In genomic region chr10:30422296-30422695, GRCh38 we compare ENCODE assay signal across 19 cellular contexts. TPM values are rescaled to one million over a fixed set of nuclear protein-coding genes. Genes with fewer than 3 reads are reported as not detected.
DNase-seq lines count a peak whose midpoint lies in the region; ATAC-seq and TF ChIP-seq lines count a peak whose summit lies in the region.
"Had no signal": no experiment of that assay in that cellular context is flagged by ENCODE, and none has a peak within 500 bp of the region (broad histone marks: within the 10 kb centered on the region; RNA-seq: fewer than 3 reads in every experiment).

No MANE protein-coding gene starts in this region.

- peak; percentile 24 for ATAC-seq in activated CD8-positive, alpha-beta T cell treated with anti-CD3 and anti-CD28 coated beads for 36 hours
- no peak for ATAC-seq in activated CD8-positive, alpha-beta T cell treated with anti-CD3 and anti-CD28 coated beads, Interleukin-2, amount 10 ng/mL, durations not matched to agents 7 days and 5 days
- ATAC-seq in naive B cell (ENCODE audit: low read depth in 2 of 2) = peak; percentile 39 to 43
- no peak for ATAC-seq in upper lobe of left lung (ENCODE audit: low FRiP score in 2 of 2)
- ATAC-seq in HG03039 (IDR thresholded peaks at IDR 0.05; ENCODE audit: unreplicated experiment) = no peak
- ATAC-seq: esophagus mucosa, T-helper 17 cell had no signal

- H3K36me3 Mint-ChIP-seq in activated CD8-positive, alpha-beta T cell treated with anti-CD3 and anti-CD28 coated beads for 36 hours (ENCODE audit: low read depth) = no peaks in the 10 kb centered on the region
- H3K36me3 Mint-ChIP-seq in activated CD8-positive, alpha-beta T cell treated with anti-CD3 and anti-CD28 coated beads, Interleukin-2, amount 10 ng/mL, durations not matched to agents 7 days and 5 days (ENCODE audit: low read depth) = peaks cover 2% of the 10 kb centered on the region
- H3K36me3 Mint-ChIP-seq in naive B cell (no peaks in the 10 kb centered on the region), MCF 10A (ENCODE audit: insufficient read depth, unreplicated experiment) (no peaks in the 10 kb centered on the region)
- H3K36me3 Mint-ChIP-seq: immature natural killer cell had no signal

- CTCF ChIA-PET in activated CD8-positive, alpha-beta T cell treated with anti-CD3 and anti-CD28 coated beads for 36 hours (lab: Charles Lee) = interaction anchor here (0.7 to 1.7 kb wide), 4 partner anchors 9 to 169 kb away, joined by 3 to 6 read pairs (median 4); no protein-coding TSS in a partner anchor
- CTCF ChIA-PET in activated CD8-positive, alpha-beta T cell treated with anti-CD3 and anti-CD28 coated beads, Interleukin-2, amount 10 ng/mL, durations not matched to agents 7 days and 5 days (lab: Charles Lee) = interaction anchor here (1.0 to 1.6 kb wide), 2 partner anchors 107 to 168 kb away, joined by 4 to 6 read pairs; no protein-coding TSS in a partner anchor
- CTCF ChIA-PET in MCF 10A (lab: Yijun Ruan, JAX) = interaction anchor here (0.7 kb wide), 1 partner anchor 159 kb away, joined by 3 read pairs; no protein-coding TSS in a partner anchor

- peaks cover 38% of the 10 kb centered on the region for H3K4me1 Mint-ChIP-seq in activated CD8-positive, alpha-beta T cell treated with anti-CD3 and anti-CD28 coated beads for 36 hours (ENCODE audit: low read depth)
- peaks cover 51% of the 10 kb centered on the region for H3K4me1 Mint-ChIP-seq in activated CD8-positive, alpha-beta T cell treated with anti-CD3 and anti-CD28 coated beads, Interleukin-2, amount 10 ng/mL, durations not matched to agents 7 days and 5 days (ENCODE audit: low read depth)
- H3K4me1 Mint-ChIP-seq in naive B cell = peaks cover 44 to 73% (median 59%) of the 10 kb centered on the region in 3 donors
- H3K4me1 Mint-ChIP-seq in MCF 10A (ENCODE audit: insufficient read depth, unreplicated experiment) = peaks cover 15% of the 10 kb centered on the region

- BruUV-seq in MCF 10A (replicated peaks; lab: Mats Ljungman, UMichigan) = no TSS peak

- H3K27ac ChIP-seq in VCaP (peak overlapping the region; percentile 61; the same call in 1 of the 2 replicates), upper lobe of left lung (peak overlapping the region in 3 of 4 donors; percentile 58 to 83 (median 68))

- no peak for TF ChIP-seq POLR2A in upper lobe of left lung (IDR thresholded peaks at IDR 0.05)

- no peak for TF ChIP-seq CTCF in activated CD8-positive, alpha-beta T cell treated with anti-CD3 and anti-CD28 coated beads for 36 hours (IDR thresholded peaks at IDR 0.05)
- TF ChIP-seq CTCF in VCaP (conservative IDR thresholded peaks at IDR 0.05) (no peak), upper lobe of left lung (IDR thresholded peaks at IDR 0.05) (no peak), GM10266 (IDR thresholded peaks at IDR 0.05; ENCODE audit: control insufficient read depth, insufficient read depth, low read depth, missing control alignments) (no peak), MCF 10A (IDR thresholded peaks at IDR 0.05; ENCODE audit: unreplicated experiment) (no peak)

- intact Hi-C loops in activated CD8-positive, alpha-beta T cell treated with anti-CD3 and anti-CD28 coated beads for 36 hours (cut with micrococcal nuclease) = no loop called here
- intact Hi-C loops in MCF 10A (cut with micrococcal nuclease) = no loop called here

- WGBS in upper lobe of left lung, 2 donors = 64 to 73% methylated on average over 5 of the region's 5 CpGs

- DNase-seq in activated CD8-positive, alpha-beta T cell treated with anti-CD3 and anti-CD28 coated beads for 36 hours = no peak
- DNase-seq in activated CD8-positive, alpha-beta T cell treated with anti-CD3 and anti-CD28 coated beads, Interleukin-2, amount 10 ng/mL, durations not matched to agents 7 days and 5 days = no peak
- no peak for DNase-seq in naive B cell
- no peak for DNase-seq in upper lobe of left lung
- DNase-seq in GM10266 (ENCODE audit: extremely low spot score) = no peak
- no peak for DNase-seq in MCF 10A (ENCODE audit: unreplicated experiment)
- DNase-seq: activated naive CD4-positive, alpha-beta T cell treated with anti-CD3 and anti-CD28 coated beads, Interleukin-2, amount 50 U/mL, for 16 hours; dorsolateral prefrontal cortex; glutamatergic neuron; immature natural killer cell; mammary epithelial cell; NCI-H1417 treated with DMSO at 0.1 percent for 48 hours; NCI-H2227 treated with DMSO at 0.1 percent for 48 hours; sigmoid colon; stimulated activated CD4-positive, alpha-beta T cell treated with anti-CD3 and anti-CD28 coated beads, Interleukin-2, amount 100 ng/mL, for 24 hours; T-helper 17 cell had no signal

- no peak overlapping the region for H3K27ac Mint-ChIP-seq in activated CD8-positive, alpha-beta T cell treated with anti-CD3 and anti-CD28 coated beads for 36 hours
- H3K27ac Mint-ChIP-seq in activated CD8-positive, alpha-beta T cell treated with anti-CD3 and anti-CD28 coated beads, Interleukin-2, amount 10 ng/mL, durations not matched to agents 7 days and 5 days = no peak overlapping the region
- peak overlapping the region in 2 of 6 donors; percentile 21 to 89 for H3K27ac Mint-ChIP-seq in naive B cell
- no peak overlapping the region for H3K27ac Mint-ChIP-seq in MCF 10A (ENCODE audit: low read depth, unreplicated experiment)
- H3K27ac Mint-ChIP-seq: immature natural killer cell had no signal

- H3K4me3 Mint-ChIP-seq in activated CD8-positive, alpha-beta T cell treated with anti-CD3 and anti-CD28 coated beads for 36 hours = no peak overlapping the region
- H3K4me3 Mint-ChIP-seq in activated CD8-positive, alpha-beta T cell treated with anti-CD3 and anti-CD28 coated beads, Interleukin-2, amount 10 ng/mL, durations not matched to agents 7 days and 5 days = no peak overlapping the region
- H3K4me3 Mint-ChIP-seq in naive B cell (peak overlapping the region in 5 of 8 donors; percentile 2 to 71 (median 6)), MCF 10A (ENCODE audit: unreplicated experiment) (no peak overlapping the region)
- H3K4me3 Mint-ChIP-seq: immature natural killer cell, T-helper 17 cell had no signal

- H3K36me3 ChIP-seq in upper lobe of left lung = no peaks in the 10 kb centered on the region
- H3K36me3 ChIP-seq: sigmoid colon had no signal

- no peak overlapping the region for H3K4me3 ChIP-seq in upper lobe of left lung
- H3K4me3 ChIP-seq: dorsolateral prefrontal cortex, sigmoid colon had no signal

- peaks cover 27 to 36% (median 30%) of the 10 kb centered on the region in 4 donors for H3K4me1 ChIP-seq in upper lobe of left lung
- H3K4me1 ChIP-seq: sigmoid colon had no signal

- H3K9me3 ChIP-seq in upper lobe of left lung = no peaks in the 10 kb centered on the region
- H3K9me3 ChIP-seq: sigmoid colon had no signal

- POLR2A ChIA-PET in activated CD8-positive, alpha-beta T cell treated with anti-CD3 and anti-CD28 coated beads for 36 hours (lab: Charles Lee) = no interaction called here
- POLR2A ChIA-PET in activated CD8-positive, alpha-beta T cell treated with anti-CD3 and anti-CD28 coated beads, Interleukin-2, amount 10 ng/mL, durations not matched to agents 7 days and 5 days (lab: Charles Lee) = interaction anchor here (1.0 kb wide), 1 partner anchor 108 kb away, joined by 4 read pairs; no protein-coding TSS in a partner anchor
- POLR2A ChIA-PET in MCF 10A (lab: Yijun Ruan, JAX) = interaction anchor here (0.6 to 1.3 kb wide), 3 partner anchors 25 to 72 kb away, joined by 3 to 4 read pairs (median 3); no protein-coding TSS in a partner anchor

- no peaks in the 10 kb centered on the region for H3K27me3 Mint-ChIP-seq in activated CD8-positive, alpha-beta T cell treated with anti-CD3 and anti-CD28 coated beads for 36 hours
- no peaks in the 10 kb centered on the region for H3K27me3 Mint-ChIP-seq in activated CD8-positive, alpha-beta T cell treated with anti-CD3 and anti-CD28 coated beads, Interleukin-2, amount 10 ng/mL, durations not matched to agents 7 days and 5 days (ENCODE audit: low read depth)
- H3K27me3 Mint-ChIP-seq in naive B cell = no peaks in the 10 kb centered on the region
- H3K27me3 Mint-ChIP-seq in MCF 10A (ENCODE audit: insufficient read depth, unreplicated experiment) = no peaks in the 10 kb centered on the region
- H3K27me3 Mint-ChIP-seq: T-helper 17 cell had no signal

- no peaks in the 10 kb centered on the region for H3K27me3 ChIP-seq in upper lobe of left lung
- H3K27me3 ChIP-seq: dorsolateral prefrontal cortex, sigmoid colon had no signal

- no peaks in the 10 kb centered on the region for H3K9me3 Mint-ChIP-seq in activated CD8-positive, alpha-beta T cell treated with anti-CD3 and anti-CD28 coated beads for 36 hours
- no peaks in the 10 kb centered on the region for H3K9me3 Mint-ChIP-seq in activated CD8-positive, alpha-beta T cell treated with anti-CD3 and anti-CD28 coated beads, Interleukin-2, amount 10 ng/mL, durations not matched to agents 7 days and 5 days (ENCODE audit: insufficient read depth)
- H3K9me3 Mint-ChIP-seq in naive B cell = no peaks in the 10 kb centered on the region
- H3K9me3 Mint-ChIP-seq in MCF 10A (ENCODE audit: unreplicated experiment) = no peaks in the 10 kb centered on the region
- H3K9me3 Mint-ChIP-seq: immature natural killer cell had no signal

- no peak for TF ChIP-seq EP300 in upper lobe of left lung (IDR thresholded peaks at IDR 0.05)

RNA-seq across cellular contexts. Expression of gene MAP3K8, which starts 11.7 kb away (rescaled TPM):
- total RNA-seq in activated CD8-positive, alpha-beta T cell treated with anti-CD3 and anti-CD28 coated beads for 36 hours = 10 to 100 TPM; 24.0 to 25.7 TPM
- 10 to 100 TPM; 26.0 to 27.7 TPM for total RNA-seq in activated CD8-positive, alpha-beta T cell treated with anti-CD3 and anti-CD28 coated beads, Interleukin-2, amount 10 ng/mL, durations not matched to agents 7 days and 5 days
- polyA plus RNA-seq in naive B cell (ENCODE audit: low read depth in 6 of 6) = 100 to 1,000 TPM in 2 of 6 donors, 10 to 100 TPM in 4; 75.2 to 122 (median 90.8) TPM
- total RNA-seq in upper lobe of left lung = 10 to 100 TPM; 32.5 to 71.2 (median 42.8) TPM
- total RNA-seq in MCF 10A (2022) = 1.5 and 2.2 TPM in 2 replicates

Comparison
In these comparisons a context has a peak if more than half of its experiments do, and no peak if none do; other contexts are left out.
1. ATAC-seq: peak in activated CD8-positive, alpha-beta T cell treated with anti-CD3 and anti-CD28 coated beads for 36 hours (single experiment) and naive B cell (2 of 2); none in activated CD8-positive, alpha-beta T cell treated with anti-CD3 and anti-CD28 coated beads, Interleukin-2, amount 10 ng/mL, durations not matched to agents 7 days and 5 days (single experiment), upper lobe of left lung (0 of 2) and HG03039 (single experiment).
2. H3K4me3 Mint-ChIP-seq: peak in naive B cell (5 of 8); none in activated CD8-positive, alpha-beta T cell treated with anti-CD3 and anti-CD28 coated beads for 36 hours (single experiment), activated CD8-positive, alpha-beta T cell treated with anti-CD3 and anti-CD28 coated beads, Interleukin-2, amount 10 ng/mL, durations not matched to agents 7 days and 5 days (single experiment) and MCF 10A (single experiment).